Comparison of ENCODE assay signal across 9 cellular contexts in genomic region chr19:46610851-46611770, GRCh38. TPM values are rescaled to one million over a fixed set of nuclear protein-coding genes. Genes with fewer than 3 reads are reported as not detected.
DNase-seq lines count a peak whose midpoint lies in the region; ATAC-seq, FAIRE-seq and TF ChIP-seq lines count a peak whose summit lies in the region.
"Had no signal": no experiment of that assay in that cellular context is flagged by ENCODE, and none has a peak within 500 bp of the region (broad histone marks: within the 10 kb centered on the region; RNA-seq: fewer than 3 reads in every experiment).

No MANE protein-coding gene starts in this region.

- no peak for FAIRE-seq in kidney (lab: Jason Lieb, UNC)

- ATAC-seq in gastroesophageal sphincter (no peak), GM21786 (IDR thresholded peaks at IDR 0.05; ENCODE audit: unreplicated experiment) (no peak)

- peaks cover 3% of the 10 kb centered on the region for H3K27me3 Mint-ChIP-seq in HFFc6 (ENCODE audit: insufficient read depth)

- no peaks in the 10 kb centered on the region for H3K9me3 Mint-ChIP-seq in HFFc6

- H3K4me2 ChIP-seq in BLaER1: peak overlapping the region; percentile 70

- H3K4me1 ChIP-seq in BLaER1: peaks cover 78% of the 10 kb centered on the region
- peaks cover 0 to 2% of the 10 kb centered on the region in 2 donors for H3K4me1 ChIP-seq in kidney (ENCODE audit: control insufficient read depth in 1 of 2, insufficient read depth in 1 of 2, low read depth in 1 of 2, low read length in 2 of 2)
- H3K4me1 ChIP-seq in gastroesophageal sphincter: peaks cover 0 to 32% (median 0%) of the 10 kb centered on the region in 3 donors

- no peak overlapping the region for H3K4me3 Mint-ChIP-seq in HFFc6

- no peak for TF ChIP-seq POLR2A in gastroesophageal sphincter (IDR thresholded peaks at IDR 0.05)

- no peak for TF ChIP-seq EP300 in gastroesophageal sphincter (IDR thresholded peaks at IDR 0.05)

- H3K27ac ChIP-seq in BLaER1 (no peak overlapping the region), kidney (ENCODE audit: low read depth in 2 of 2, low read length in 2 of 2) (no peak overlapping the region), gastroesophageal sphincter (no peak overlapping the region)

- intact Hi-C loops in kidney (cut with DNase I): loop anchor here (5.0 kb wide), 1 partner anchor 51 kb away; the partner anchor contains the start of gene DACT3

- H3K4me3 ChIP-seq in BLaER1 (no peak overlapping the region), kidney (ENCODE audit: low read length in 2 of 2) (no peak overlapping the region), gastroesophageal sphincter (no peak overlapping the region)

- H3K36me3 Mint-ChIP-seq in HFFc6 (ENCODE audit: low read depth): peaks cover 31% of the 10 kb centered on the region

- H3K9ac ChIP-seq in BLaER1 (no peak overlapping the region), kidney (ENCODE audit: low read length in 2 of 2) (no peak overlapping the region)

- 75 to 89% methylated on average over 3 to 10 of the region's 17 CpGs for WGBS in gastroesophageal sphincter (ENCODE audit: low coverage in 1 of 2), 2 donors

- H3K36me3 ChIP-seq in BLaER1 (peaks cover 48% of the 10 kb centered on the region), kidney (ENCODE audit: control insufficient read depth in 1 of 2, insufficient read depth in 2 of 2, low read length in 2 of 2) (peaks cover 17 to 34% of the 10 kb centered on the region in 2 donors), gastroesophageal sphincter (peaks cover 0 to 44% of the 10 kb centered on the region in 2 donors)

- H3K27ac Mint-ChIP-seq in HFFc6: peak overlapping the region; percentile 49

- H3K27me3 ChIP-seq in BLaER1 (no peaks in the 10 kb centered on the region), gastroesophageal sphincter (no peaks in the 10 kb centered on the region)

- peaks cover 34% of the 10 kb centered on the region for H3K4me1 Mint-ChIP-seq in HFFc6 (ENCODE audit: low read depth)

- no peaks in the 10 kb centered on the region for H3K9me3 ChIP-seq in BLaER1
- H3K9me3 ChIP-seq in kidney (ENCODE audit: control insufficient read depth in 1 of 2, low read length in 2 of 2): no peaks in the 10 kb centered on the region
- no peaks in the 10 kb centered on the region for H3K9me3 ChIP-seq in gastroesophageal sphincter

- H4K20me1 ChIP-seq in BLaER1: peaks cover 67% of the 10 kb centered on the region

- DNase-seq in HFFc6: no peak
- DNase-seq in activated T-cell treated with anti-CD3 and anti-CD28 coated beads, Interleukin-2, amount 50 U/mL, for 48 hours: peak; percentile 45 to 49
- peak; percentile 51 for DNase-seq in kidney
- no peak for DNase-seq in NCI-H82 (lab: John Stamatoyannopoulos, UW)
- no peak for DNase-seq in stimulated activated CD4-positive, alpha-beta T cell treated with anti-CD3 and anti-CD28 coated beads, Interleukin-1b, Interleukin-23, amount 100 ng/mL, for 48 hours

- no peak for TF ChIP-seq CTCF in HFFc6 (IDR thresholded peaks at IDR 0.05)
- TF ChIP-seq CTCF in kidney (IDR thresholded peaks at IDR 0.05; ENCODE audit: borderline replicate concordance, extremely low read depth, insufficient read depth): no peak
- no peak for TF ChIP-seq CTCF in gastroesophageal sphincter (IDR thresholded peaks at IDR 0.05)

RNA-seq across cellular contexts. Expression of gene CALM3, which starts 10.0 kb away (rescaled TPM):
- total RNA-seq in HFFc6 (2021; fragmentation: NEBNext Ultra II Directional; extraction: Animal tissue kit (Norgen Biotek cat#: 25700)): 100 to 1,000 TPM; 445 to 561 (median 538) TPM
- total RNA-seq in kidney (217 TPM), gastroesophageal sphincter (100 to 1,000 TPM; 128 to 193 (median 163) TPM)
- 350 TPM for polyA plus RNA-seq in kidney (ENCODE audit: insufficient read depth, low read depth, low replicate concordance)

RNA-seq across cellular contexts. Expression of gene PTGIR, which starts 13.8 kb away (rescaled TPM):
- 10 to 100 TPM; 16.0 to 26.6 (median 17.9) TPM for total RNA-seq in HFFc6 (2021; fragmentation: NEBNext Ultra II Directional; extraction: Animal tissue kit (Norgen Biotek cat#: 25700))
- 10.1 TPM for total RNA-seq in kidney
- 7.5 TPM for polyA plus RNA-seq in kidney (ENCODE audit: insufficient read depth, low read depth, low replicate concordance)
- total RNA-seq in gastroesophageal sphincter: 1 to 10 TPM; 3.6 to 5.9 (median 4.3) TPM

RNA-seq across cellular contexts. Expression of gene GNG8, which starts 24.9 kb away (rescaled TPM):
- not detected for total RNA-seq in HFFc6 (2021; fragmentation: NEBNext Ultra II Directional; extraction: Animal tissue kit (Norgen Biotek cat#: 25700))
- total RNA-seq in kidney (not detected), gastroesophageal sphincter (not detected)
- not detected for polyA plus RNA-seq in kidney (ENCODE audit: insufficient read depth, low read depth, low replicate concordance)
- total RNA-seq: pulmonary artery endothelial cell had no signal

RNA-seq across cellular contexts. Expression of gene DACT3, which starts 49.9 kb away (rescaled TPM):
- total RNA-seq in HFFc6 (2021; fragmentation: NEBNext Ultra II Directional; extraction: Animal tissue kit (Norgen Biotek cat#: 25700)): 10 to 100 TPM; 12.6 to 17.2 (median 15.5) TPM
- total RNA-seq in kidney (10.4 TPM), gastroesophageal sphincter (100 to 1,000 TPM in 1 of 4 donors, 10 to 100 TPM in 3; 42.9 to 105 (median 53.1) TPM)
- polyA plus RNA-seq in kidney (ENCODE audit: insufficient read depth, low read depth, low replicate concordance): 5.4 TPM

Comparison
In these comparisons a context has a peak if more than half of its experiments do, and no peak if none do; other contexts are left out.
1. DNase-seq: peak in activated T-cell treated with anti-CD3 and anti-CD28 coated beads, Interleukin-2, amount 50 U/mL, for 48 hours (2 of 2) and kidney (single experiment); none in HFFc6 (single experiment), NCI-H82 (single experiment) and stimulated activated CD4-positive, alpha-beta T cell treated with anti-CD3 and anti-CD28 coated beads, Interleukin-1b, Interleukin-23, amount 100 ng/mL, for 48 hours (single experiment).